Comparison of ENCODE assay signal across 8 cellular contexts in the genomic region with DNA sequence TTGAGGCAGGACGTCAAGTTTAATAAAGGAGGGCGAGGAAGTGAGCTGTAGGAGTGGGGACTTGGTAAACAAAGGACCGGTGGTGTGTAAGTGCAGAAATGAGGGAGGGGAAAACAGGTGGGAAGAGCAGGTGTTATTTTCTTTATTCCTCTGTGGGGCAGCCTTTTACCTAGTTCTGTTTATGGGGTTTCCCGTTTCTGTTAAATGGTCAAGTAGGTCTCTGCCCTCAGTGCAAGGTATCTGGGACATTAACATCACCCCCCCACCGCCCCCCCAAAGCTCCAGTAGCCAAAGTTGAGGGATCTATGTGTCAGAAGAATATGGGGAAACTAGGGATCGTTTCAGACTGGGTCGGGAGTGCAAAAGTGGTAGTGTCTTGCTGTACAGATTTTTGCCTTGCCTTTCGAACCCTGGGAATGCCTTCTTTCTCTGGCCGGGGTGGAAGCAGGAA. TPM values are rescaled to one million over a fixed set of nuclear protein-coding genes. Genes with fewer than 3 reads are reported as not detected.
A peak's percentile ranks its signal among the peaks of the same experiment; 100 is the strongest.
DNase-seq lines count a peak whose midpoint lies in the region; ATAC-seq, FAIRE-seq and TF ChIP-seq lines count a peak whose summit lies in the region.

No MANE protein-coding gene starts in this region.

- CTCF ChIA-PET in HepG2 (lab: Yijun Ruan, JAX; ENCODE audit: low intra/inter-chr PET ratio, low total read pairs): no interaction called here

- peak overlapping the region; percentile 86 for H3K4me3 ChIP-seq in CD4-positive, CD25-positive, alpha-beta regulatory T cell (ENCODE audit: low read depth, low read length)
- peak overlapping the region; percentile 54 to 76 (median 61) for H3K4me3 ChIP-seq in HepG2 (replicated peaks in 1 of 3; ENCODE audit: insufficient read depth in 1 of 3, low read depth in 2 of 3, low read length in 3 of 3)
- peak overlapping the region; percentile 64 for H3K4me3 ChIP-seq in upper lobe of right lung

- ATAC-seq in CD4-positive, CD25-positive, alpha-beta regulatory T cell (ENCODE audit: low read depth in 2 of 2): no peak
- ATAC-seq in HG02678 (IDR thresholded peaks at IDR 0.05; ENCODE audit: unreplicated experiment): peak; percentile 3
- ATAC-seq in activated naive CD8-positive, alpha-beta T cell treated with anti-CD3 and anti-CD28 coated beads, Interleukin-2, amount 10 ng/mL, durations not matched to agents 7 days and 5 days (ENCODE audit: low read depth): no peak
- ATAC-seq in HepG2: peak; percentile 34
- ATAC-seq in upper lobe of right lung: no peak
- no peak for ATAC-seq in left lobe of liver
- no peak for ATAC-seq in HG02610 (IDR thresholded peaks at IDR 0.05; ENCODE audit: unreplicated experiment)

- peak overlapping the region; percentile 94 for H3K27ac ChIP-seq in CD4-positive, CD25-positive, alpha-beta regulatory T cell (ENCODE audit: insufficient read depth, low read length, poor library complexity, severe bottlenecking)
- H3K27ac ChIP-seq in HepG2 (ENCODE audit: extremely low read length, insufficient read depth, low read length): peak overlapping the region; percentile 80
- H3K27ac ChIP-seq in upper lobe of right lung: peak overlapping the region; percentile 85

- H3K27me3 Mint-ChIP-seq in CD4-positive, CD25-positive, alpha-beta regulatory T cell: peaks cover 34% of the 10 kb centered on the region
- H3K27me3 Mint-ChIP-seq in activated naive CD8-positive, alpha-beta T cell treated with anti-CD3 and anti-CD28 coated beads, Interleukin-2, amount 10 ng/mL, durations not matched to agents 7 days and 5 days: peaks cover 27% of the 10 kb centered on the region

- H3K4me1 Mint-ChIP-seq in CD4-positive, CD25-positive, alpha-beta regulatory T cell: peaks cover 33 to 66% (median 47%) of the 10 kb centered on the region in 4 donors
- peaks cover 24% of the 10 kb centered on the region for H3K4me1 Mint-ChIP-seq in activated naive CD8-positive, alpha-beta T cell treated with anti-CD3 and anti-CD28 coated beads, Interleukin-2, amount 10 ng/mL, durations not matched to agents 7 days and 5 days

- no peak for TF ChIP-seq POLR2A in HepG2 (IDR thresholded peaks at IDR 0.05; ENCODE audit: insufficient read depth in 1 of 2, low read depth in 2 of 2, low read length in 2 of 2)

- H3K79me2 ChIP-seq in HepG2 (ENCODE audit: insufficient read depth, low read length): peaks cover 75% of the 10 kb centered on the region

- no peaks in the 10 kb centered on the region for H3K36me3 Mint-ChIP-seq in CD4-positive, CD25-positive, alpha-beta regulatory T cell
- no peaks in the 10 kb centered on the region for H3K36me3 Mint-ChIP-seq in activated naive CD8-positive, alpha-beta T cell treated with anti-CD3 and anti-CD28 coated beads, Interleukin-2, amount 10 ng/mL, durations not matched to agents 7 days and 5 days

- H3K36me3 ChIP-seq in CD4-positive, CD25-positive, alpha-beta regulatory T cell (ENCODE audit: control insufficient read depth, insufficient read depth, low read length): no peaks in the 10 kb centered on the region
- H3K36me3 ChIP-seq in HepG2 (replicated peaks in 1 of 2; ENCODE audit: control insufficient read depth in 1 of 2, insufficient read depth in 2 of 2, low read length in 2 of 2): no peaks in the 10 kb centered on the region
- no peaks in the 10 kb centered on the region for H3K36me3 ChIP-seq in upper lobe of right lung

- H3K27me3 ChIP-seq in CD4-positive, CD25-positive, alpha-beta regulatory T cell (ENCODE audit: control insufficient read depth, insufficient read depth, low read length): peaks cover 8% of the 10 kb centered on the region
- H3K27me3 ChIP-seq in HepG2 (ENCODE audit: control insufficient read depth in 1 of 2, insufficient read depth in 2 of 2, low read length in 2 of 2) (no peaks in the 10 kb centered on the region; a peak in 1 of 5 replicates), upper lobe of right lung (no peaks in the 10 kb centered on the region)

- H3K9ac ChIP-seq in HepG2 (ENCODE audit: insufficient read depth, low read depth, low read length): peak overlapping the region; percentile 70

- H3K9me3 ChIP-seq in CD4-positive, CD25-positive, alpha-beta regulatory T cell (ENCODE audit: control insufficient read depth in 2 of 2, low read length in 2 of 2): no peaks in the 10 kb centered on the region
- H3K9me3 ChIP-seq in HepG2 (ENCODE audit: low read length) (no peaks in the 10 kb centered on the region), upper lobe of right lung (no peaks in the 10 kb centered on the region)

- intact Hi-C loops in HepG2 (cut with micrococcal nuclease; ENCODE audit: unreplicated experiment) (no loop called here), upper lobe of right lung (cut with DNase I) (no loop called here)

- peak overlapping the region; percentile 95 to 97 (median 95) for H3K27ac Mint-ChIP-seq in CD4-positive, CD25-positive, alpha-beta regulatory T cell
- H3K27ac Mint-ChIP-seq in activated naive CD8-positive, alpha-beta T cell treated with anti-CD3 and anti-CD28 coated beads, Interleukin-2, amount 10 ng/mL, durations not matched to agents 7 days and 5 days: peak overlapping the region; percentile 89

- peak overlapping the region; percentile 95 for H3K4me2 ChIP-seq in HepG2 (ENCODE audit: low read depth, low read length)

- no peak for TF ChIP-seq RAD21 in HepG2 (CRISPR knock-in tag; IDR thresholded peaks at IDR 0.05)

- H3K9me3 Mint-ChIP-seq in CD4-positive, CD25-positive, alpha-beta regulatory T cell: peaks cover 0 to 2% (median 0%) of the 10 kb centered on the region in 7 donors
- H3K9me3 Mint-ChIP-seq in activated naive CD8-positive, alpha-beta T cell treated with anti-CD3 and anti-CD28 coated beads, Interleukin-2, amount 10 ng/mL, durations not matched to agents 7 days and 5 days: peaks cover 6% of the 10 kb centered on the region

- no peak for TF ChIP-seq CTCF in HepG2 (CRISPR knock-in tag; IDR thresholded peaks at IDR 0.05)
- TF ChIP-seq CTCF in upper lobe of right lung (IDR thresholded peaks at IDR 0.05): no peak

- H2AFZ ChIP-seq in HepG2 (ENCODE audit: low read length): no peak overlapping the region

- H3K4me3 Mint-ChIP-seq in CD4-positive, CD25-positive, alpha-beta regulatory T cell: peak overlapping the region; percentile 91 to 94 (median 92)
- peak overlapping the region; percentile 82 for H3K4me3 Mint-ChIP-seq in activated naive CD8-positive, alpha-beta T cell treated with anti-CD3 and anti-CD28 coated beads, Interleukin-2, amount 10 ng/mL, durations not matched to agents 7 days and 5 days

- H4K20me1 ChIP-seq in HepG2 (ENCODE audit: insufficient read depth, low read length): peaks cover 27% of the 10 kb centered on the region

- TF ChIP-seq EP300 in HepG2 (IDR thresholded peaks at IDR 0.05; ENCODE audit: low read depth in 2 of 2, low read length in 2 of 2) (no peak), HepG2 (CRISPR knock-in tag; IDR thresholded peaks at IDR 0.05; ENCODE audit: borderline replicate concordance) (no peak)

- WGBS in HepG2 (ENCODE audit: low lambda C conversion rate): 13% methylated on average over 9 of the region's 9 CpGs

- H3K4me1 ChIP-seq in CD4-positive, CD25-positive, alpha-beta regulatory T cell (ENCODE audit: control insufficient read depth, insufficient read depth, low read length, poor library complexity, severe bottlenecking): peaks cover 41% of the 10 kb centered on the region
- H3K4me1 ChIP-seq in HepG2 (ENCODE audit: insufficient read depth, low read length): peaks cover 48% of the 10 kb centered on the region
- peaks cover 11% of the 10 kb centered on the region for H3K4me1 ChIP-seq in upper lobe of right lung

- DNase-seq in CD4-positive, CD25-positive, alpha-beta regulatory T cell: no peak
- no peak for DNase-seq in activated naive CD8-positive, alpha-beta T cell treated with anti-CD3 and anti-CD28 coated beads, Interleukin-2, amount 10 ng/mL, durations not matched to agents 7 days and 5 days
- DNase-seq in HepG2 (ENCODE audit: low spot score) (no peak), upper lobe of right lung (no peak), left lobe of liver (ENCODE audit: low spot score) (no peak), KG1 (lab: John Stamatoyannopoulos, UW) (no peak)

- in situ Hi-C loops in HepG2 (cut with HindIII; ENCODE audit: extremely low pct_ligation_motif_present, low pct_unique_long_range_greater_than_20kb): no loop called here

- no TSS peak for BruUV-seq in HepG2 (replicated peaks; lab: Mats Ljungman, UMichigan)

- FAIRE-seq in HepG2 (lab: Jason Lieb, UNC): no peak

- POLR2A ChIA-PET in activated naive CD8-positive, alpha-beta T cell treated with anti-CD3 and anti-CD28 coated beads, Interleukin-2, amount 10 ng/mL, durations not matched to agents 7 days and 5 days (lab: Charles Lee): interaction anchor here (0.6 to 2.3 kb wide), 11 partner anchors 9 to 1710 kb away, joined by 3 to 25 read pairs (median 4); a partner anchor contains a TSS
- POLR2A ChIA-PET in HepG2 (lab: Yijun Ruan, JAX): interaction anchor here (1.0 to 2.0 kb wide), 6 partner anchors 12 to 99 kb away, joined by 3 to 13 read pairs (median 5); no protein-coding TSS in a partner anchor

RNA-seq across cellular contexts. Expression of a gene that starts 0.9 kb away (rescaled TPM):
- total RNA-seq in CD4-positive, CD25-positive, alpha-beta regulatory T cell: 46.9 TPM
- polyA plus RNA-seq in CD4-positive, CD25-positive, alpha-beta regulatory T cell: 10 to 100 TPM; 10.4 to 16.1 (median 15.3) TPM
- total RNA-seq in activated naive CD8-positive, alpha-beta T cell treated with anti-CD3 and anti-CD28 coated beads, Interleukin-2, amount 10 ng/mL, durations not matched to agents 7 days and 5 days: 10 to 100 TPM; 43.1 to 46.2 TPM
- total RNA-seq in HepG2 (2016; rRNA removed; fragmentation: Illumina TruSeq; extraction: Trizol) (59.0 and 71.8 TPM in 2 replicates), upper lobe of right lung (39.2 TPM), left lobe of liver (10.7 TPM)
- total RNA-seq in HepG2 (2016; cell fraction: cytosol; rRNA removed; fragmentation: Illumina TruSeq; extraction: Trizol; ENCODE audit: low read depth): 225 and 267 TPM in 2 replicates
- total RNA-seq in HepG2 (2016; cell fraction: insoluble cytoplasmic fraction; rRNA removed; fragmentation: Illumina TruSeq; extraction: Trizol): 58.3 and 67.8 TPM in 2 replicates
- total RNA-seq in HepG2 (2016; cell fraction: membrane; rRNA removed; fragmentation: Illumina TruSeq; extraction: Trizol): 138 and 166 TPM in 2 replicates
- total RNA-seq in HepG2 (2016; cell fraction: nucleus; rRNA removed; fragmentation: Illumina TruSeq; extraction: Trizol): 62.7 and 68.1 TPM in 2 replicates
- polyA plus RNA-seq in HepG2 (2011; rRNA removed): 5.3 and 5.5 TPM in 2 replicates
- polyA plus RNA-seq in HepG2 (2011; cell fraction: cytosol; rRNA removed): 2.6 and 3.6 TPM in 2 replicates
- polyA plus RNA-seq in HepG2 (2011; cell fraction: nucleus; rRNA removed): 7.1 and 10.0 TPM in 2 replicates
- polyA plus RNA-seq in HepG2 (2012): 8.3 and 10.0 TPM in 2 replicates
- polyA plus RNA-seq in HepG2 (2016; cell fraction: cytosol; fragmentation: Illumina TruSeq; extraction: Trizol; ENCODE audit: low read depth): 0.25 and 0.32 TPM in 2 replicates
- polyA plus RNA-seq in HepG2 (2016; cell fraction: insoluble cytoplasmic fraction; fragmentation: Illumina TruSeq; extraction: Trizol; ENCODE audit: low read depth): 10.2 and 10.3 TPM in 2 replicates
- 0.95 and 1.1 TPM in 2 replicates for polyA plus RNA-seq in HepG2 (2016; cell fraction: membrane; fragmentation: Illumina TruSeq; extraction: Trizol; ENCODE audit: low read depth)
- 23.0 and 30.4 TPM in 2 replicates for polyA plus RNA-seq in HepG2 (2016; cell fraction: nucleus; fragmentation: Illumina TruSeq; extraction: Trizol; ENCODE audit: insufficient read depth, low read depth)
- polyA minus RNA-seq in HepG2 (2011; rRNA and poly(A)+ RNA removed; ENCODE audit: low replicate concordance): 37.1 and 109 TPM in 2 replicates
- polyA minus RNA-seq in HepG2 (2011; cell fraction: cytosol; rRNA and poly(A)+ RNA removed): 44.4 and 47.0 TPM in 2 replicates
- 72.2 and 82.1 TPM in 2 replicates for polyA minus RNA-seq in HepG2 (2011; cell fraction: nucleus; rRNA and poly(A)+ RNA removed)

Comparison
In these comparisons a context has a peak if more than half of its experiments do, and no peak if none do; other contexts are left out.
1. ATAC-seq: peak in HG02678 (single experiment) and HepG2 (single experiment); none in CD4-positive, CD25-positive, alpha-beta regulatory T cell (0 of 2), activated naive CD8-positive, alpha-beta T cell treated with anti-CD3 and anti-CD28 coated beads, Interleukin-2, amount 10 ng/mL, durations not matched to agents 7 days and 5 days (single experiment), upper lobe of right lung (single experiment), left lobe of liver (single experiment) and HG02610 (single experiment).
2. Peak in every context shown above with its lines, with median percentiles within 50 percentile points of each other: H3K27ac ChIP-seq and H3K4me3 ChIP-seq.